In genomic region chr17:81157848-81158687, GRCh38 we compare ENCODE assay signal across 16 cellular contexts. TPM values are rescaled to one million over a fixed set of nuclear protein-coding genes. Genes with fewer than 3 reads are reported as not detected.
A peak's percentile ranks its signal among the peaks of the same experiment; 100 is the strongest.
DNase-seq lines count a peak whose midpoint lies in the region; ATAC-seq and TF ChIP-seq lines count a peak whose summit lies in the region.
"Had no signal": no experiment of that assay in that cellular context is flagged by ENCODE, and none has a peak within 500 bp of the region (broad histone marks: within the 10 kb centered on the region; RNA-seq: fewer than 3 reads in every experiment).

No MANE protein-coding gene starts in this region.

- ATAC-seq in right cardiac atrium (no peak), Right ventricle myocardium superior (ENCODE audit: poor library complexity) (no peak)

- H3K9me3 ChIP-seq in right cardiac atrium (ENCODE audit: control insufficient read depth, low read length) (no peaks in the 10 kb centered on the region), neutrophil (no peaks in the 10 kb centered on the region)
- H3K9me3 ChIP-seq: BLaER1 treated with 17β-estradiol and CSF1 and Interleukin-3, amounts not matched to agents 10 nM and 100 nM had no signal

- no peak overlapping the region for H3K27ac ChIP-seq in right cardiac atrium (ENCODE audit: low read length)
- H3K27ac ChIP-seq in dorsolateral prefrontal cortex = peak overlapping the region in 51 of 59 donors; percentile 7 to 99 (median 71)
- peak overlapping the region; percentile 96 for H3K27ac ChIP-seq in neutrophil
- H3K27ac ChIP-seq: BLaER1 treated with 17β-estradiol and CSF1 and Interleukin-3, amounts not matched to agents 10 nM and 100 nM; HL-60 had no signal

- H3K36me3 ChIP-seq in neutrophil = peaks cover 14% of the 10 kb centered on the region
- H3K36me3 ChIP-seq: BLaER1 treated with 17β-estradiol and CSF1 and Interleukin-3, amounts not matched to agents 10 nM and 100 nM had no signal

- TF ChIP-seq CTCF in dorsolateral prefrontal cortex (IDR thresholded peaks at IDR 0.05 in 54 of 56, conservative IDR thresholded peaks at IDR 0.05 in 2 of 56; ENCODE audit: low read depth in 1 of 56, partially characterized antibody in 56 of 56) (no peak), neutrophil (IDR thresholded peaks at IDR 0.05) (no peak)

- intact Hi-C loops in right cardiac atrium (cut with DNase I) = loop anchor here in 1 of 4 donors (5.0 kb wide), 1 partner anchor 34 kb away; no protein-coding TSS in a partner anchor
- intact Hi-C loops in Right ventricle myocardium superior (cut with DNase I) = no loop called here
- intact Hi-C loops in dorsolateral prefrontal cortex (cut with DNase I) = no loop called here

- H3K4me3 ChIP-seq in right cardiac atrium (ENCODE audit: low read length) (no peak overlapping the region), dorsolateral prefrontal cortex (no peak overlapping the region), neutrophil (ENCODE audit: low read depth in 1 of 2, low read length in 1 of 2) (peak overlapping the region; percentile 89 to 96)

- WGBS in right cardiac atrium = 90% methylated on average over 39 of the region's 39 CpGs

- H3K27me3 ChIP-seq in right cardiac atrium (ENCODE audit: control insufficient read depth, insufficient read depth) (no peaks in the 10 kb centered on the region), dorsolateral prefrontal cortex (no peaks in the 10 kb centered on the region), neutrophil (peaks cover 1% of the 10 kb centered on the region)

- DNase-seq in right cardiac atrium (peak in 2 of 3 donors; percentile 38 to 44), Right ventricle myocardium superior (no peak), dorsolateral prefrontal cortex (no peak), SW 1271 (lab: John Stamatoyannopoulos, UW) (no peak), ureter (ENCODE audit: low spot score) (no peak)
- no peak for DNase-seq in activated CD4-positive, alpha-beta T cell treated with anti-CD3 and anti-CD28 coated beads, Interleukin-2, amount 50 U/mL, for 1 hour
- DNase-seq: ACHN; CD4-positive, CD25-positive, alpha-beta regulatory T cell; DMS53; HCEC 1CT; HFFc6 had no signal

- H3K4me1 ChIP-seq in right cardiac atrium (ENCODE audit: control insufficient read depth, insufficient read depth, low read length) (no peaks in the 10 kb centered on the region), neutrophil (ENCODE audit: control insufficient read depth in 1 of 2, insufficient read depth in 1 of 2, low read depth in 1 of 2, low read length in 1 of 2) (peaks cover 46 to 66% of the 10 kb centered on the region in 2 experiments)

RNA-seq across cellular contexts. Expression of gene PVALEF, which starts 7.2 kb away (rescaled TPM):
- total RNA-seq in right cardiac atrium (not detected), Right ventricle myocardium superior (not detected), dorsolateral prefrontal cortex (1 to 10 TPM in 23 of 120 experiments, under 1 TPM in 78, not detected in 19; 0.35 to 2.6 (median 0.77) TPM), ureter (not detected)
- not detected for polyA plus RNA-seq in right cardiac atrium
- total RNA-seq: A172; CD4-positive, CD25-positive, alpha-beta regulatory T cell; H4; HFFc6 had no signal
- polyA plus RNA-seq: CD4-positive, CD25-positive, alpha-beta regulatory T cell had no signal

RNA-seq across cellular contexts. Expression of gene AATK, which starts 8.0 kb away (rescaled TPM):
- total RNA-seq in right cardiac atrium = 10 to 100 TPM in 3 of 4 donors, 1 to 10 TPM in 1; 8.6 to 15.4 (median 12.6) TPM
- 10.4 TPM for polyA plus RNA-seq in right cardiac atrium
- 5.3 TPM for total RNA-seq in Right ventricle myocardium superior
- 100 to 1,000 TPM; 143 to 915 (median 275) TPM for total RNA-seq in dorsolateral prefrontal cortex
- total RNA-seq in ureter = 3.4 TPM
- total RNA-seq: CD4-positive, CD25-positive, alpha-beta regulatory T cell had no signal

Comparison
In these comparisons a context has a peak if more than half of its experiments do, and no peak if none do; other contexts are left out.
1. DNase-seq: peak in right cardiac atrium (2 of 3); none in Right ventricle myocardium superior (single experiment), dorsolateral prefrontal cortex (0 of 10), activated CD4-positive, alpha-beta T cell treated with anti-CD3 and anti-CD28 coated beads, Interleukin-2, amount 50 U/mL, for 1 hour (single experiment), SW 1271 (0 of 2) and ureter (single experiment).
2. H3K4me3 ChIP-seq: peak in neutrophil (2 of 2); none in right cardiac atrium (single experiment) and dorsolateral prefrontal cortex (0 of 59).
3. RNA of gene AATK, which starts 8.0 kb away (total RNA-seq): 143 to 915 TPM in dorsolateral prefrontal cortex; 8.6 to 15.4 TPM in right cardiac atrium, 5.3 TPM in Right ventricle myocardium superior (single experiment) and 3.4 TPM in ureter (single experiment); every median in the first group is over 4 times any median in the second.